Comparison of ENCODE assay signal across 14 cellular contexts in the genomic region with DNA sequence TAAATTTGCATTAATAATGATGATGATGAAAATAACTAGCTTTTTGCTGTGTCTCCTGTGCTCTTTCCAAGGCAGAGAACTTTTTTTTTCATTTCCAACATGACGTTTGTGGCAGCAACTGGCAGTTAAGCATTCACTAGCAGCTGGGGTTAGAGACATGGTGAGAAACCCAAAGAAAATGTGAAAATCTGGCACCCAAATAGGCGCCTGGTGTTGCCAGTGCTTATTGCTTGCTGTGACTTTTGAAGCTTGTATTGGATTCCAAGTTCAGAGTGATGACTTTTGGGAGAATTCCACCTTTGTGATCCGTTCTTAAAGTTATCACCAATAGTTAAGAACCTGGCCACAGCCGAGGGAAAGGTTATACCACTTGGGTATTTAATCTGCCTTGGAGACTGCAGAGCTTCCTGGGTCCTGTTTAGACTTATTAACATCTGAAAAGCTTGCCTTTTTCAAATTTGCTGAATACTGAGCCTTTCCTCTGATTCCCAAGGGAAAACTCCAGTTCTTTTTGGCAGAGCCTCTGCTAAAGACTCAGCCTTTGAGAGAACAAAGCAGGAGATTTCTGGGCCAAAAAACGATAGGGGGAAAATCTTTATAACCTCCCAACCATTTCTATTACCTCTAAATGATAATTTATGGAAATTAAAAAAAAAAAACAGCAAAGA.
A peak's percentile ranks its signal among the peaks of the same experiment; 100 is the strongest.
DNase-seq lines count a peak whose midpoint lies in the region; TF ChIP-seq lines count a peak whose summit lies in the region.
"Had no signal": no experiment of that assay in that cellular context is flagged by ENCODE, and none has a peak within 500 bp of the region (broad histone marks: within the 10 kb centered on the region; RNA-seq: fewer than 3 reads in every experiment).

No MANE protein-coding gene starts in this region.

- WGBS in GM23248 (ENCODE audit: low coverage in 1 of 2, low lambda C conversion rate in 2 of 2, missing lambda C conversion rate in 2 of 2), 2 experiments: 21 to 30% methylated on average over 3 to 4 of the region's 5 CpGs

- H3K36me3 ChIP-seq in GM23248 (ENCODE audit: low read depth): no peaks in the 10 kb centered on the region
- H3K36me3 ChIP-seq: BLaER1 had no signal

- no peaks in the 10 kb centered on the region for H3K4me1 ChIP-seq in GM23248 (ENCODE audit: insufficient read depth)
- H3K4me1 ChIP-seq: BLaER1 had no signal

- in situ Hi-C loops in GM23248 (cut with MboI): no loop called here

- H3K9ac ChIP-seq in GM23248: no peak overlapping the region
- H3K9ac ChIP-seq: BLaER1 had no signal

- peaks cover under 1% of the 10 kb centered on the region; the same call in 1 of the 2 replicates for H3K79me2 ChIP-seq in GM23248 (ENCODE audit: insufficient read depth)

- H3K9me2 ChIP-seq in GM23248 (ENCODE audit: insufficient read depth): no peaks in the 10 kb centered on the region

- H3K27me3 ChIP-seq in GM23248 (replicated peaks; ENCODE audit: insufficient read depth): no peaks in the 10 kb centered on the region

- DNase-seq in GM23248: peak; percentile 36
- DNase-seq in fibroblast of the aortic adventitia (ENCODE audit: low read depth): peak; percentile 79
- DNase-seq in putamen (ENCODE audit: low spot score): peak; percentile 13
- DNase-seq in NCI-H1092 treated with DMSO at 0.1 percent for 48 hours (lab: John Stamatoyannopoulos, UW): no peak
- DNase-seq in stimulated activated CD4-positive, alpha-beta T cell treated with anti-CD3 and anti-CD28 coated beads, Interleukin-12 subunit alpha, Interleukin-12 subunit beta, amount 100 ng/mL, for 4 hours: no peak
- DNase-seq in T-helper 9 cell: no peak
- DNase-seq: mesendoderm; NCI-H187; NCI-H748 treated with DMSO at 0.1 percent for 48 hours; stimulated activated CD4-positive, alpha-beta T cell treated with anti-CD3 and anti-CD28 coated beads, Interleukin-4, amount 100 ng/mL, for 24 hours; stimulated activated CD8-positive, alpha-beta memory T cell treated with anti-CD3 and anti-CD28 coated beads, Interleukin-4, amount 100 ng/mL, for 48 hours had no signal

- no peaks in the 10 kb centered on the region for H3F3A ChIP-seq in GM23248 (ENCODE audit: insufficient read depth)

- H3K9me3 ChIP-seq in GM23248 (ENCODE audit: low read depth): no peaks in the 10 kb centered on the region
- H3K9me3 ChIP-seq: BLaER1 had no signal

- H3K4me2 ChIP-seq in GM23248 (ENCODE audit: unreplicated experiment): no peak overlapping the region
- H3K4me2 ChIP-seq: BLaER1 had no signal

- H4K20me1 ChIP-seq in GM23248 (ENCODE audit: insufficient read depth): no peaks in the 10 kb centered on the region
- H4K20me1 ChIP-seq: BLaER1 had no signal

- TF ChIP-seq CTCF in VCaP (conservative IDR thresholded peaks at IDR 0.05) (no peak), fibroblast of the aortic adventitia (IDR thresholded peaks at IDR 0.05; ENCODE audit: insufficient read depth, low read length) (no peak)

- no peak overlapping the region for H3K27ac ChIP-seq in GM23248
- H3K27ac ChIP-seq in VCaP: peak overlapping the region; percentile 62
- H3K27ac ChIP-seq: BLaER1, coronary artery had no signal

- H3K4me3 ChIP-seq in GM23248: no peak overlapping the region
- H3K4me3 ChIP-seq in fibroblast of the aortic adventitia (ENCODE audit: low read depth, low read length): no peak overlapping the region
- H3K4me3 ChIP-seq: BLaER1, coronary artery had no signal

- H2AFZ ChIP-seq in GM23248: no peak overlapping the region

Comparison
In these comparisons a context has a peak if more than half of its experiments do, and no peak if none do; other contexts are left out.
1. DNase-seq: peak in GM23248 (single experiment), fibroblast of the aortic adventitia (single experiment) and putamen (single experiment); none in NCI-H1092 treated with DMSO at 0.1 percent for 48 hours (single experiment), stimulated activated CD4-positive, alpha-beta T cell treated with anti-CD3 and anti-CD28 coated beads, Interleukin-12 subunit alpha, Interleukin-12 subunit beta, amount 100 ng/mL, for 4 hours (single experiment) and T-helper 9 cell (single experiment).